23 cellular contexts compared by ENCODE assay signal in the genomic region with DNA sequence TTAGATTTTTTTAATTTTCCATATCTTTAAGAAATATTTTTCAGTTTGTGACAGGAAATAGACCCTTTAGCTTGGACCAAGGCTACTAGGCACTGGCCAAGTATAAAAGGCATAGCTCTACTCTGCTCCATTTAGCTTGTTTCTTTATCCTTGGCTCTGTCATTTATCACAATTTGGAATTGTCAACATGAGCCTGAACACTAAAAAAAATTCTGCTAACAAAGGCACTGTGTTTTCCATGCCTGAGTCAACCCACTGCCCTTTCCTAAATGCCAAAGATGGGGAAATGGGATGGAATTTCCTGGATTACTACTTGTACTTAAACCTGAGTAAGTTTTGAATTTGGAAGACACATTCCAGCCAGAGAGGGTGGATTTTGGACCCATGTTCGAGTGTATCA.
DNase-seq lines count a peak whose midpoint lies in the region; ATAC-seq lines count a peak whose summit lies in the region.
"Had no signal": no experiment of that assay in that cellular context is flagged by ENCODE, and none has a peak within 500 bp of the region (broad histone marks: within the 10 kb centered on the region; RNA-seq: fewer than 3 reads in every experiment).

No MANE protein-coding gene starts in this region.

- H3K9me3 ChIP-seq in mesodermal cell (ENCODE audit: control insufficient read depth, low read length): no peaks in the 10 kb centered on the region
- H3K9me3 ChIP-seq: lower lobe of right lung, psoas muscle had no signal

- H3K9me3 Mint-ChIP-seq in stimulated activated naive CD8-positive, alpha-beta T cell treated with anti-CD3 and anti-CD28 coated beads, Interleukin-15, amount 100 ng/mL, for 72 hours: peaks cover 15 to 16% of the 10 kb centered on the region in 2 donors

- H3K27ac Mint-ChIP-seq in stimulated activated naive CD8-positive, alpha-beta T cell treated with anti-CD3 and anti-CD28 coated beads, Interleukin-15, amount 100 ng/mL, for 72 hours: no peak overlapping the region

- peak overlapping the region; percentile 58 for H3K27ac ChIP-seq in mesodermal cell (ENCODE audit: low read depth, low read length, severe bottlenecking)
- H3K27ac ChIP-seq in caudate nucleus (ENCODE audit: low read depth, low read length): no peak overlapping the region
- H3K27ac ChIP-seq: C4-2B, epithelial cell of prostate, lower lobe of right lung, psoas muscle, VCaP had no signal

- in situ Hi-C loops in SK-MEL-5 (cut with HindIII; ENCODE audit: low pct_unique_long_range_greater_than_20kb, low sequenced_read_pairs): no loop called here

- no peak overlapping the region for H3K4me3 ChIP-seq in mesodermal cell (ENCODE audit: extremely low read depth, insufficient read depth, low read length, poor library complexity, severe bottlenecking)
- H3K4me3 ChIP-seq: lower lobe of right lung, psoas muscle had no signal

- peak; percentile 20 for DNase-seq in GM03348 (ENCODE audit: low spot score)
- DNase-seq in SK-MEL-5 (ENCODE audit: low read depth, low spot score): peak; percentile 81
- DNase-seq in fibroblast of gingiva (ENCODE audit: low read depth): peak; percentile 30
- DNase-seq in caudate nucleus (lab: John Stamatoyannopoulos, UW): no peak
- no peak for DNase-seq in stimulated activated naive CD8-positive, alpha-beta T cell treated with anti-CD3 and anti-CD28 coated beads, Interleukin-15, amount 100 ng/mL, for 72 hours
- no peak for DNase-seq in DMS53 treated with DMSO at 0.1 percent for 48 hours (lab: John Stamatoyannopoulos, UW; ENCODE audit: unreplicated experiment)
- DNase-seq: activated CD4-positive, alpha-beta T cell treated with anti-CD3 and anti-CD28 coated beads for 48 hours; activated naive CD4-positive, alpha-beta T cell; activated T-cell treated with anti-CD3 and anti-CD28 coated beads, Interleukin-2, amount 50 U/mL, for 48 hours; amygdala; Calu3; cerebellar nuclear complex; glutamatergic neuron; lower lobe of right lung; NCI-H1694; NCI-H2171 treated with DMSO at 0.1 percent for 48 hours; NCI-H524 treated with DMSO at 0.1 percent for 48 hours; psoas muscle had no signal

- ATAC-seq in stimulated activated naive CD8-positive, alpha-beta T cell treated with anti-CD3 and anti-CD28 coated beads, Interleukin-15, amount 100 ng/mL, for 72 hours: no peak
- ATAC-seq: lower lobe of right lung, Panc1, psoas muscle had no signal

- H3K4me3 Mint-ChIP-seq in stimulated activated naive CD8-positive, alpha-beta T cell treated with anti-CD3 and anti-CD28 coated beads, Interleukin-15, amount 100 ng/mL, for 72 hours: no peak overlapping the region

- no peaks in the 10 kb centered on the region for H3K4me1 Mint-ChIP-seq in stimulated activated naive CD8-positive, alpha-beta T cell treated with anti-CD3 and anti-CD28 coated beads, Interleukin-15, amount 100 ng/mL, for 72 hours

- no CpG with 5 or more reads among the region's 1 CpG for whole genome bisulfite sequencing in mesodermal cell (ENCODE audit: insufficient coverage in 2 of 2), 2 experiments

- H3K27me3 Mint-ChIP-seq in stimulated activated naive CD8-positive, alpha-beta T cell treated with anti-CD3 and anti-CD28 coated beads, Interleukin-15, amount 100 ng/mL, for 72 hours: no peaks in the 10 kb centered on the region

- peaks cover 17% of the 10 kb centered on the region for H3K4me1 ChIP-seq in mesodermal cell (ENCODE audit: control insufficient read depth, insufficient read depth, low read length, poor library complexity, severe bottlenecking)
- H3K4me1 ChIP-seq: lower lobe of right lung, psoas muscle had no signal

- H3K36me3 ChIP-seq in mesodermal cell (ENCODE audit: control insufficient read depth, insufficient read depth, low read length): peaks cover 3% of the 10 kb centered on the region
- H3K36me3 ChIP-seq: lower lobe of right lung had no signal

Comparison
In these comparisons a context has a peak if more than half of its experiments do, and no peak if none do; other contexts are left out.
1. DNase-seq: peak in GM03348 (single experiment), SK-MEL-5 (single experiment) and fibroblast of gingiva (single experiment); none in caudate nucleus (0 of 61), stimulated activated naive CD8-positive, alpha-beta T cell treated with anti-CD3 and anti-CD28 coated beads, Interleukin-15, amount 100 ng/mL, for 72 hours (0 of 2) and DMS53 treated with DMSO at 0.1 percent for 48 hours (single experiment).